17 cellular contexts compared by ENCODE assay signal in the genomic region with DNA sequence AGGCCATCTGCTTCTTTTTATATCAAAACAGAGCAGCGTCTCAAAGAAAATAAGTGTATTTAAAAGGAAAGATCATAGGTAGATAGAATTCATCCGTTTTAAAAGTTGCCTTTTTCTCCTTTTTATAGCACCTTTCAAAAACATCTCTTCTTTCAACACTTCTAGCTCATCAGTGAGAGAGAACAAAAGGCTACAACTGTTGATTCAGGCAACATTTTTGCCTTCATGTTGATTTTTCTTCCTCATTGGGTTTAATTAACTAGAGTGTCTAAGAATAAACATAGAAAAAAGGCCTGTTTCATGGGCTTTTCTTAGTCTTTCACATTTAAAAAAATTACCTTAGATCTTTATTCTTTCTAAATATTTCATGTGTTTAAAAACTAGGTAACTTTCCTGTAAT. TPM values are rescaled to one million over a fixed set of nuclear protein-coding genes. Genes with fewer than 3 reads are reported as not detected.
DNase-seq lines count a peak whose midpoint lies in the region; ATAC-seq and TF ChIP-seq lines count a peak whose summit lies in the region.
"Had no signal": no experiment of that assay in that cellular context is flagged by ENCODE, and none has a peak within 500 bp of the region (broad histone marks: within the 10 kb centered on the region; RNA-seq: fewer than 3 reads in every experiment).

No MANE protein-coding gene starts in this region.

- no peak overlapping the region for H2AFZ ChIP-seq in mammary epithelial cell (ENCODE audit: low read depth, low read length)

- no peaks in the 10 kb centered on the region for H3K27me3 ChIP-seq in mammary epithelial cell (ENCODE audit: insufficient read depth, low read length)
- H3K27me3 ChIP-seq in thoracic aorta (replicated peaks; ENCODE audit: insufficient read depth), result no peaks in the 10 kb centered on the region
- H3K27me3 ChIP-seq: right lobe of liver had no signal

- intact Hi-C loops in mammary epithelial cell (cut with micrococcal nuclease), result loop anchor here (1.0 kb wide), 3 partner anchors 12 to 27 kb away; no protein-coding TSS in a partner anchor

- in situ Hi-C loops in mammary epithelial cell (cut with MboI; ENCODE audit: low sequenced_read_pairs in 2 of 2), result no loop called here

- TF ChIP-seq CTCF in mammary epithelial cell (conservative IDR thresholded peaks at IDR 0.05 in 1 of 2, IDR thresholded peaks at IDR 0.05 in 1 of 2; ENCODE audit: extremely low read depth in 1 of 2, insufficient read depth in 1 of 2, low read depth in 1 of 2, low read length in 2 of 2) (no peak), thoracic aorta (IDR thresholded peaks at IDR 0.05) (no peak)

- H3K79me2 ChIP-seq in mammary epithelial cell (ENCODE audit: insufficient read depth, low read length), result peaks cover 73% of the 10 kb centered on the region

- ATAC-seq in thoracic aorta (ENCODE audit: insufficient number of reproducible peaks, low FRiP score, low read depth), result no peak
- ATAC-seq in HG03139 (IDR thresholded peaks at IDR 0.05; ENCODE audit: unreplicated experiment), result no peak
- ATAC-seq in esophagus mucosa, result no peak
- ATAC-seq: K562, natural killer cell had no signal

- H3K36me3 ChIP-seq in mammary epithelial cell (ENCODE audit: insufficient read depth, low read length), result peaks cover 3% of the 10 kb centered on the region
- H3K36me3 ChIP-seq in mesodermal cell (ENCODE audit: control insufficient read depth, insufficient read depth, low read length), result peaks cover 77% of the 10 kb centered on the region
- peaks cover 10% of the 10 kb centered on the region for H3K36me3 ChIP-seq in thoracic aorta
- H3K36me3 ChIP-seq: right lobe of liver had no signal

- H3K9me3 ChIP-seq in mammary epithelial cell (replicated peaks; ENCODE audit: insufficient read depth, low read length) (no peaks in the 10 kb centered on the region), mesodermal cell (ENCODE audit: control insufficient read depth, low read length) (no peaks in the 10 kb centered on the region), thoracic aorta (no peaks in the 10 kb centered on the region)
- H3K9me3 ChIP-seq: right lobe of liver had no signal

- H3K9ac ChIP-seq in mammary epithelial cell (ENCODE audit: insufficient read depth, low read length), result peak overlapping the region; percentile 33

- dilution Hi-C loops in mammary epithelial cell (cut with HindIII; ENCODE audit: low sequenced_read_pairs), result no loop called here

- H3K4me2 ChIP-seq in mammary epithelial cell (ENCODE audit: insufficient read depth, low read depth, low read length), result peak overlapping the region; percentile 89

- H3K27ac ChIP-seq in mammary epithelial cell (ENCODE audit: insufficient read depth, low read depth, low read length), result peak overlapping the region; percentile 70
- peak overlapping the region; percentile 72 for H3K27ac ChIP-seq in mesodermal cell (ENCODE audit: low read depth, low read length, severe bottlenecking)
- H3K27ac ChIP-seq in thoracic aorta, result peak overlapping the region; percentile 64 to 96

- DNase-seq in NCI-H774 (lab: John Stamatoyannopoulos, UW) (peak; percentile 73), mammary epithelial cell (no peak), thoracic aorta (ENCODE audit: low spot score) (no peak), GF-D8 (lab: John Stamatoyannopoulos, UW) (no peak)
- DNase-seq: activated CD4-positive, alpha-beta T cell treated with anti-CD3 and anti-CD28 coated beads, Interleukin-2, amount 50 U/mL, for 4 hours; activated naive CD8-positive, alpha-beta T cell treated with anti-CD3 and anti-CD28 coated beads, Interleukin-2, amount 50 U/mL, for 24 hours; cerebellar nuclear complex; erythroblast; natural killer cell; NCI-H1105; NCI-H2171 treated with DMSO at 0.1 percent for 48 hours; right lobe of liver; stimulated activated CD4-positive, alpha-beta T cell treated with anti-CD3 and anti-CD28 coated beads, Interleukin-4, amount 100 ng/mL, for 1 hour had no signal

- H3K4me3 ChIP-seq in mammary epithelial cell (replicated peaks in 1 of 3; ENCODE audit: insufficient read depth in 1 of 3, low read depth in 2 of 3, low read length in 3 of 3) (peak overlapping the region in 1 of 3 experiments; percentile 44), mesodermal cell (ENCODE audit: extremely low read depth, insufficient read depth, low read length, poor library complexity, severe bottlenecking) (no peak overlapping the region), thoracic aorta (no peak overlapping the region)
- H3K4me3 ChIP-seq: K562, right lobe of liver had no signal

- 0% methylated on average over 2 of the region's 2 CpGs for WGBS in mammary epithelial cell (ENCODE audit: low coverage, missing lambda C conversion rate)
- no CpG with 5 or more reads among the region's 2 CpGs for WGBS in mesodermal cell (ENCODE audit: insufficient coverage in 2 of 2), 2 experiments

- CTCF ChIA-PET in mammary epithelial cell (lab: Charles Lee; ENCODE audit: low non-redundant PET), result interaction anchor here (0.8 kb wide), 1 partner anchor 14 kb away, joined by 3 read pairs; no protein-coding TSS in a partner anchor

- H3K4me1 ChIP-seq in mammary epithelial cell (ENCODE audit: insufficient read depth, low read length), result peaks cover 17% of the 10 kb centered on the region
- H3K4me1 ChIP-seq in mesodermal cell (ENCODE audit: control insufficient read depth, insufficient read depth, low read length, poor library complexity, severe bottlenecking), result peaks cover 69% of the 10 kb centered on the region
- peaks cover 60 to 99% of the 10 kb centered on the region in 2 donors for H3K4me1 ChIP-seq in thoracic aorta (ENCODE audit: control insufficient read depth in 1 of 2, low read depth in 2 of 2)
- H3K4me1 ChIP-seq: right lobe of liver had no signal

- TSS peak; percentile 70 for BruUV-seq in mammary epithelial cell (replicated peaks; lab: Mats Ljungman, UMichigan)

- no peaks in the 10 kb centered on the region for H4K20me1 ChIP-seq in mammary epithelial cell (ENCODE audit: insufficient read depth, low read length)

RNA-seq across cellular contexts. Expression of gene COL4A2, which starts 13.6 kb away (rescaled TPM):
- total RNA-seq in mammary epithelial cell (10 to 100 TPM; 74.9 to 94.2 TPM), thoracic aorta (1,000 to 10,000 TPM in 1 of 2 donors, 100 to 1,000 TPM in 1; 999 to 1,135 TPM), esophagus mucosa (30.8 TPM)
- 119 TPM for polyA plus RNA-seq in mammary epithelial cell
- 78.3 TPM for polyA minus RNA-seq in mammary epithelial cell
- 583 TPM for polyA plus RNA-seq in mesodermal cell (2013, experiment 1 of 2)
- polyA plus RNA-seq in mesodermal cell (2013, experiment 2 of 2), result 545 TPM
- total RNA-seq: natural killer cell had no signal

RNA-seq across cellular contexts. Expression of gene COL4A1, which starts 13.7 kb away (rescaled TPM):
- total RNA-seq in mammary epithelial cell (10 to 100 TPM; 40.9 to 89.0 TPM), thoracic aorta (100 to 1,000 TPM; 505 to 852 TPM), esophagus mucosa (27.5 TPM)
- polyA plus RNA-seq in mammary epithelial cell, result 28.1 TPM
- polyA minus RNA-seq in mammary epithelial cell, result 57.7 TPM
- 570 TPM for polyA plus RNA-seq in mesodermal cell (2013, experiment 1 of 2)
- polyA plus RNA-seq in mesodermal cell (2013, experiment 2 of 2), result 588 TPM
- total RNA-seq: natural killer cell had no signal
- polyA plus RNA-seq: K562 had no signal

Comparison
In these comparisons a context has a peak if more than half of its experiments do, and no peak if none do; other contexts are left out.
1. RNA of gene COL4A2, which starts 13.6 kb away (total RNA-seq): 999 to 1,135 TPM in thoracic aorta; 74.9 to 94.2 TPM in mammary epithelial cell and 30.8 TPM in esophagus mucosa (single experiment); every median in the first group is over 10 times any median in the second.
2. RNA of gene COL4A1, which starts 13.7 kb away (total RNA-seq): 505 to 852 TPM in thoracic aorta; 40.9 to 89.0 TPM in mammary epithelial cell and 27.5 TPM in esophagus mucosa (single experiment); every median in the first group is over 4 times any median in the second.
3. Peak in every context shown above with its lines, with median percentiles within 50 percentile points of each other: H3K27ac ChIP-seq.